8 cellular contexts compared by ENCODE assay signal in the genomic region with DNA sequence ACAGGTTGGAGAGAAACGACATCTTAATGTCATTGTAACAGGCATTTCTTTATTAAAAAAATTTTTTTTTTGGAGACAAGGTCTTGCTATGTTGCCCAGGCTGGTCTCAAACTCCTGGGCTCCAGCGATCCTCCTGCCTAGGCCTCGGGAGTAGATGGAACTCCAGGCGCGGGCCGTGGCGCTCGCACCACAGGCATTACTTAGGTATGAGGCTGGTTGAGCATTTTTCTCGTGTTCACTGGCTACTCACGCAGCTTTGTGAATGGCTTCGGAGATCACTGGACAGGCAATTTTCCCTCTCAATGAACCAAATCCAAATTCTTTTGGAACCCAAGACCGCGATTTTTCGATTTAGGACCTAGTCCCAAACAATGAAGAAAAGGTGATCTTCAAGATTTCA. TPM values are rescaled to one million over a fixed set of nuclear protein-coding genes. Genes with fewer than 3 reads are reported as not detected.
DNase-seq lines count a peak whose midpoint lies in the region; ATAC-seq and TF ChIP-seq lines count a peak whose summit lies in the region.

No MANE protein-coding gene starts in this region.

- H3K9me3 ChIP-seq in SU-DHL-6 (ENCODE audit: insufficient read depth, low read length) (no peaks in the 10 kb centered on the region), heart left ventricle (no peaks in the 10 kb centered on the region), gastrocnemius medialis (no peaks in the 10 kb centered on the region)

- H2AFZ ChIP-seq in SU-DHL-6 (ENCODE audit: low read depth, low read length, severe bottlenecking), result no peak overlapping the region

- H3K9ac ChIP-seq in SU-DHL-6 (ENCODE audit: low read length), result no peak overlapping the region

- H3F3A ChIP-seq in SU-DHL-6 (ENCODE audit: insufficient read depth), result no peaks in the 10 kb centered on the region

- peak overlapping the region; percentile 30 for H3K4me2 ChIP-seq in SU-DHL-6 (ENCODE audit: low read depth, low read length, poor library complexity, severe bottlenecking)

- H3K9me2 ChIP-seq in SU-DHL-6 (replicated peaks; ENCODE audit: insufficient read depth, low read length), result no peaks in the 10 kb centered on the region

- DNase-seq in H7 (peak; percentile 50), heart left ventricle (peak in 1 of 5 donors; percentile 41), gastrocnemius medialis (no peak), NOMO-1 treated with DMSO at 0.1 percent for 48 hours (lab: John Stamatoyannopoulos, UW; ENCODE audit: unreplicated experiment) (no peak), COLO829 (ENCODE audit: low spot score) (no peak)

- ATAC-seq in heart left ventricle, result no peak
- no peak for ATAC-seq in gastrocnemius medialis
- ATAC-seq in GM19455 (IDR thresholded peaks at IDR 0.05; ENCODE audit: unreplicated experiment), result no peak
- ATAC-seq in HG02588 (IDR thresholded peaks at IDR 0.05; ENCODE audit: unreplicated experiment), result no peak

- intact Hi-C loops in heart left ventricle (cut with DNase I) (loop anchor here in 9 of 10 donors (1.0 to 10.0 kb wide), 9 partner anchors 65 to 155 kb away; no protein-coding TSS in a partner anchor), gastrocnemius medialis (cut with DNase I; ENCODE audit: low total_unique reads) (loop anchor here (5.0 kb wide), 3 partner anchors 45 to 205 kb away; no protein-coding TSS in a partner anchor)

- no peaks in the 10 kb centered on the region for H3K79me2 ChIP-seq in SU-DHL-6 (ENCODE audit: insufficient read depth, low read length)

- TF ChIP-seq POLR2A in heart left ventricle (IDR thresholded peaks at IDR 0.05) (no peak), gastrocnemius medialis (IDR thresholded peaks at IDR 0.05) (no peak)

- 26 to 37% (median 29%) methylated on average over 14 of the region's 14 CpGs for WGBS in heart left ventricle, 4 donors

- peaks cover 4 to 45% (median 27%) of the 10 kb centered on the region in 12 donors for H3K4me1 ChIP-seq in heart left ventricle
- peaks cover 13 to 24% of the 10 kb centered on the region in 2 donors for H3K4me1 ChIP-seq in gastrocnemius medialis

- in situ Hi-C loops in gastrocnemius medialis (cut with MboI; ENCODE audit: low sequenced_read_pairs in 4 of 4), result no loop called here

- no peaks in the 10 kb centered on the region for H3K27me3 ChIP-seq in H7 (ENCODE audit: control insufficient read depth, insufficient read depth, low read length)
- no peaks in the 10 kb centered on the region for H3K27me3 ChIP-seq in SU-DHL-6 (ENCODE audit: low read length)
- peaks cover 0 to 26% (median 0%) of the 10 kb centered on the region in 9 donors for H3K27me3 ChIP-seq in heart left ventricle
- no peaks in the 10 kb centered on the region for H3K27me3 ChIP-seq in gastrocnemius medialis

- H3K4me3 ChIP-seq in H7 (ENCODE audit: insufficient read depth, low read depth, low read length), result peak overlapping the region; percentile 100
- peak overlapping the region; percentile 30 for H3K4me3 ChIP-seq in SU-DHL-6 (ENCODE audit: insufficient read depth, low read length, poor library complexity, severe bottlenecking)
- peak overlapping the region; percentile 61 to 99 (median 79) for H3K4me3 ChIP-seq in heart left ventricle
- H3K4me3 ChIP-seq in gastrocnemius medialis, result peak overlapping the region; percentile 65 to 82 (median 74)

- no peaks in the 10 kb centered on the region for H4K20me1 ChIP-seq in SU-DHL-6 (ENCODE audit: low read depth, low read length)

- H3K27ac ChIP-seq in SU-DHL-6 (ENCODE audit: low read depth, low read length), result no peak overlapping the region
- peak overlapping the region in 9 of 12 donors; percentile 33 to 90 (median 74) for H3K27ac ChIP-seq in heart left ventricle
- H3K27ac ChIP-seq in gastrocnemius medialis, result peak overlapping the region; percentile 47 to 83 (median 66)

- H3K36me3 ChIP-seq in H7 (replicated peaks; ENCODE audit: control insufficient read depth, insufficient read depth, low read length) (peaks cover 4% of the 10 kb centered on the region), SU-DHL-6 (ENCODE audit: low read length) (no peaks in the 10 kb centered on the region), heart left ventricle (no peaks in the 10 kb centered on the region), gastrocnemius medialis (no peaks in the 10 kb centered on the region)

- TF ChIP-seq CTCF in SU-DHL-6 (IDR thresholded peaks at IDR 0.05; ENCODE audit: insufficient read depth, low read length, poor library complexity, severe bottlenecking) (no peak), heart left ventricle (IDR thresholded peaks at IDR 0.05) (no peak), gastrocnemius medialis (IDR thresholded peaks at IDR 0.05 in 4 of 5, conservative IDR thresholded peaks at IDR 0.05 in 1 of 5) (no peak)

RNA-seq across cellular contexts. Expression of a gene that starts 0.8 kb away (rescaled TPM):
- 9.9 and 10.7 TPM in 2 replicates for total RNA-seq in H7 (2014; rRNA removed; shearing (Covaris generic))
- total RNA-seq in heart left ventricle (1 to 10 TPM; 1.9 to 9.8 (median 6.4) TPM), gastrocnemius medialis (1 to 10 TPM; 1.1 to 3.9 (median 2.8) TPM)
- 1 to 10 TPM; 3.9 to 6.1 TPM for polyA plus RNA-seq in heart left ventricle

Comparison
In these comparisons a context has a peak if more than half of its experiments do, and no peak if none do; other contexts are left out.
1. H3K4me3 ChIP-seq: peak in every context shown above with its lines; median percentile 100 in H7; 79 in heart left ventricle; 74 in gastrocnemius medialis; 30 in SU-DHL-6.